In the genomic region with DNA sequence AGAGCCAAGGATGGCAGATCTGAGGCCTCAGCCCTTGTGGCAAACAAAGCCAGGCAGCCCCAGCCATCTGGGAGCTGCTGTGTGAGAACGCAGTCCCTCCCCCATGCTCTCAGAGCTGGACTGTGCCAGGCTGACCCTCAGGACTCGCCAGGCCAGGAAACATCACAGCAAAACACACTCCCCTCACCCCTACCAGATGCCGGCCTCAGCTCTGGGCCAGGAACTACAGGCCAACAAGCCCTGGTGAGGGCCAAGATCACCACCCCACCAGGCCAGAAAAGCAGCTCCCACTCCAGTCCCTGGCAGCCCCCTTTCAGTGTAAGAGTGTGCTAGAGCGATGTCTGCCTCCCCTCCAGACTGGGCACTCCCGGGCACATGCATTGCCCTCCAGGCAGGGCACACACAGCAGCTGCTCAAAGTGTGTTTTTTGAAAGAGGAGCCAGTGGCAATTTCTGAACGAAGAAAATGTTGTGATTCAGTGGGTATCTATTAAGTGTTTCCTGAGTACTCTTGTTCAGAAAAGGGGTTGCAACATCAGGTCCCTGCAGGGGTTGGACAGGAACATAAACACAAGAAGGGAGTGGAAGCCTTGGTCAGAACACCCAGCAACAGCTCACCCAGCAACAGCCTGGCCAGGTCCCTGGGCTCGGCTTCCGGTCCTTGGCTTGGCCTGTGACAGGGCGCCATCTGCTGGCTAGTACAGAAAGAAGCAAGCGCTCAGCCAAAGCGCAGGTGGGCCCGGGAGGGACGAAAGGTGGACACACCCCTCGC, we compare ENCODE assay signal across 1 cellular context.
TF ChIP-seq lines count a peak whose summit lies in the region.

No MANE protein-coding gene starts in this region.

TF ChIP-seq in HepG2, 621 proteins besides CTCF, POLR2A, EP300 and RAD21 (continued from another document and continues in another):
- TF ChIP-seq, protein P1, sequence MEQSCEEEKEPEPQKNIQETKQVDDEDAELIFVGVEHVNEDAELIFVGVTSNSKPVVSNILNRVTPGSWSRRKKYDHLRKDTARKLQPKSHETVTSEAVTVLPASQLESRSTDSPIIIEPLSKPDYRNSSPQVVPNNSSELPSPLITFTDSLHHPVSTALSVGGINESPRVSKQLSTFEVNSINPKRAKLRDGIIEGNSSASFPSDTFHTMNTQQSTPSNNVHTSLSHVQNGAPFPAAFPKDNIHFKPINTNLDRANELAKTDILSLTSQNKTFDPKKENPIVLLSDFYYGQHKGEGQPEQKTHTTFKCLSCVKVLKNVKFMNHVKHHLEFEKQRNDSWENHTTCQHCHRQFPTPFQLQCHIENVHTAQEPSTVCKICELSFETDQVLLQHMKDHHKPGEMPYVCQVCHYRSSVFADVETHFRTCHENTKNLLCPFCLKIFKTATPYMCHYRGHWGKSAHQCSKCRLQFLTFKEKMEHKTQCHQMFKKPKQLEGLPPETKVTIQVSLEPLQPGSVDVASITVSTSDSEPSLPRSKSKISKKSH (CRISPR knock-in tag; IDR thresholded peaks at IDR 0.05; ENCODE audit: borderline replicate concordance), result no peak
- TF ChIP-seq YEATS4 (CRISPR knock-in tag; IDR thresholded peaks at IDR 0.05; ENCODE audit: borderline replicate concordance), result no peak
- no peak for TF ChIP-seq DNMT3B (CRISPR knock-in tag; conservative IDR thresholded peaks at IDR 0.05)
- no peak for TF ChIP-seq TEAD2 (CRISPR knock-in tag; IDR thresholded peaks at IDR 0.05)
- no peak for TF ChIP-seq ZFP36L1 (CRISPR knock-in tag; IDR thresholded peaks at IDR 0.05)
- TF ChIP-seq, protein P2, sequence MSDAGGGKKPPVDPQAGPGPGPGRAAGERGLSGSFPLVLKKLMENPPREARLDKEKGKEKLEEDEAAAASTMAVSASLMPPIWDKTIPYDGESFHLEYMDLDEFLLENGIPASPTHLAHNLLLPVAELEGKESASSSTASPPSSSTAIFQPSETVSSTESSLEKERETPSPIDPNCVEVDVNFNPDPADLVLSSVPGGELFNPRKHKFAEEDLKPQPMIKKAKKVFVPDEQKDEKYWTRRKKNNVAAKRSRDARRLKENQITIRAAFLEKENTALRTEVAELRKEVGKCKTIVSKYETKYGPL (CRISPR knock-in tag; IDR thresholded peaks at IDR 0.05), result no peak
- TF ChIP-seq, protein P3, sequence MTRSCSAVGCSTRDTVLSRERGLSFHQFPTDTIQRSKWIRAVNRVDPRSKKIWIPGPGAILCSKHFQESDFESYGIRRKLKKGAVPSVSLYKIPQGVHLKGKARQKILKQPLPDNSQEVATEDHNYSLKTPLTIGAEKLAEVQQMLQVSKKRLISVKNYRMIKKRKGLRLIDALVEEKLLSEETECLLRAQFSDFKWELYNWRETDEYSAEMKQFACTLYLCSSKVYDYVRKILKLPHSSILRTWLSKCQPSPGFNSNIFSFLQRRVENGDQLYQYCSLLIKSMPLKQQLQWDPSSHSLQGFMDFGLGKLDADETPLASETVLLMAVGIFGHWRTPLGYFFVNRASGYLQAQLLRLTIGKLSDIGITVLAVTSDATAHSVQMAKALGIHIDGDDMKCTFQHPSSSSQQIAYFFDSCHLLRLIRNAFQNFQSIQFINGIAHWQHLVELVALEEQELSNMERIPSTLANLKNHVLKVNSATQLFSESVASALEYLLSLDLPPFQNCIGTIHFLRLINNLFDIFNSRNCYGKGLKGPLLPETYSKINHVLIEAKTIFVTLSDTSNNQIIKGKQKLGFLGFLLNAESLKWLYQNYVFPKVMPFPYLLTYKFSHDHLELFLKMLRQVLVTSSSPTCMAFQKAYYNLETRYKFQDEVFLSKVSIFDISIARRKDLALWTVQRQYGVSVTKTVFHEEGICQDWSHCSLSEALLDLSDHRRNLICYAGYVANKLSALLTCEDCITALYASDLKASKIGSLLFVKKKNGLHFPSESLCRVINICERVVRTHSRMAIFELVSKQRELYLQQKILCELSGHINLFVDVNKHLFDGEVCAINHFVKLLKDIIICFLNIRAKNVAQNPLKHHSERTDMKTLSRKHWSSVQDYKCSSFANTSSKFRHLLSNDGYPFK (CRISPR knock-in tag; IDR thresholded peaks at IDR 0.05; ENCODE audit: borderline replicate concordance), result peak; percentile 50; the same call in 1 of the 2 replicates
- TF ChIP-seq ZNF749 (CRISPR knock-in tag; IDR thresholded peaks at IDR 0.05; ENCODE audit: borderline replicate concordance), result no peak
- TF ChIP-seq ZNF589 (CRISPR knock-in tag; conservative IDR thresholded peaks at IDR 0.05), result no peak
- TF ChIP-seq ATRX (CRISPR knock-in tag; IDR thresholded peaks at IDR 0.05; ENCODE audit: borderline replicate concordance), result no peak
- TF ChIP-seq, protein P4, sequence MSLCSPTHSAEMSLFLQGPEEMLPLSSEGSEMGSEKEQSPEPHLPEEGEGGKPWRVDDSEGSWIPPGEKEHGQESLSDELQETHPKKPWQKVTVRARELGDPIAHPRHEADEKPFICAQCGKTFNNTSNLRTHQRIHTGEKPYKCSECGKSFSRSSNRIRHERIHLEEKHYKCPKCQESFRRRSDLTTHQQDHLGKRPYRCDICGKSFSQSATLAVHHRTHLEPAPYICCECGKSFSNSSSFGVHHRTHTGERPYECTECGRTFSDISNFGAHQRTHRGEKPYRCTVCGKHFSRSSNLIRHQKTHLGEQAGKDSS (CRISPR knock-in tag; IDR thresholded peaks at IDR 0.05; ENCODE audit: borderline replicate concordance, low read depth), result peak; percentile 91; the same call in 1 of the 2 replicates
- TF ChIP-seq ZFP36 (IDR thresholded peaks at IDR 0.05; ENCODE audit: borderline replicate concordance, low read depth, low read length, partially characterized antibody), result no peak
- peak; percentile 80 for TF ChIP-seq HOXA5 (CRISPR knock-in tag; IDR thresholded peaks at IDR 0.05)
- TF ChIP-seq ZNF33A (CRISPR knock-in tag; IDR thresholded peaks at IDR 0.05; ENCODE audit: borderline replicate concordance), result no peak
- TF ChIP-seq, protein P5, sequence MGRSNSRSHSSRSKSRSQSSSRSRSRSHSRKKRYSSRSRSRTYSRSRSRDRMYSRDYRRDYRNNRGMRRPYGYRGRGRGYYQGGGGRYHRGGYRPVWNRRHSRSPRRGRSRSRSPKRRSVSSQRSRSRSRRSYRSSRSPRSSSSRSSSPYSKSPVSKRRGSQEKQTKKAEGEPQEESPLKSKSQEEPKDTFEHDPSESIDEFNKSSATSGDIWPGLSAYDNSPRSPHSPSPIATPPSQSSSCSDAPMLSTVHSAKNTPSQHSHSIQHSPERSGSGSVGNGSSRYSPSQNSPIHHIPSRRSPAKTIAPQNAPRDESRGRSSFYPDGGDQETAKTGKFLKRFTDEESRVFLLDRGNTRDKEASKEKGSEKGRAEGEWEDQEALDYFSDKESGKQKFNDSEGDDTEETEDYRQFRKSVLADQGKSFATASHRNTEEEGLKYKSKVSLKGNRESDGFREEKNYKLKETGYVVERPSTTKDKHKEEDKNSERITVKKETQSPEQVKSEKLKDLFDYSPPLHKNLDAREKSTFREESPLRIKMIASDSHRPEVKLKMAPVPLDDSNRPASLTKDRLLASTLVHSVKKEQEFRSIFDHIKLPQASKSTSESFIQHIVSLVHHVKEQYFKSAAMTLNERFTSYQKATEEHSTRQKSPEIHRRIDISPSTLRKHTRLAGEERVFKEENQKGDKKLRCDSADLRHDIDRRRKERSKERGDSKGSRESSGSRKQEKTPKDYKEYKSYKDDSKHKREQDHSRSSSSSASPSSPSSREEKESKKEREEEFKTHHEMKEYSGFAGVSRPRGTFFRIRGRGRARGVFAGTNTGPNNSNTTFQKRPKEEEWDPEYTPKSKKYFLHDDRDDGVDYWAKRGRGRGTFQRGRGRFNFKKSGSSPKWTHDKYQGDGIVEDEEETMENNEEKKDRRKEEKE (IDR thresholded peaks at IDR 0.05), result no peak
- TF ChIP-seq ARNT2 (CRISPR knock-in tag; IDR thresholded peaks at IDR 0.05; ENCODE audit: low read depth), result no peak
- TF ChIP-seq MED8 (CRISPR knock-in tag; IDR thresholded peaks at IDR 0.05; ENCODE audit: insufficient replicate concordance), result no peak
- TF ChIP-seq MAF1 (CRISPR knock-in tag; IDR thresholded peaks at IDR 0.05; ENCODE audit: borderline replicate concordance), result no peak
- TF ChIP-seq, protein P6, sequence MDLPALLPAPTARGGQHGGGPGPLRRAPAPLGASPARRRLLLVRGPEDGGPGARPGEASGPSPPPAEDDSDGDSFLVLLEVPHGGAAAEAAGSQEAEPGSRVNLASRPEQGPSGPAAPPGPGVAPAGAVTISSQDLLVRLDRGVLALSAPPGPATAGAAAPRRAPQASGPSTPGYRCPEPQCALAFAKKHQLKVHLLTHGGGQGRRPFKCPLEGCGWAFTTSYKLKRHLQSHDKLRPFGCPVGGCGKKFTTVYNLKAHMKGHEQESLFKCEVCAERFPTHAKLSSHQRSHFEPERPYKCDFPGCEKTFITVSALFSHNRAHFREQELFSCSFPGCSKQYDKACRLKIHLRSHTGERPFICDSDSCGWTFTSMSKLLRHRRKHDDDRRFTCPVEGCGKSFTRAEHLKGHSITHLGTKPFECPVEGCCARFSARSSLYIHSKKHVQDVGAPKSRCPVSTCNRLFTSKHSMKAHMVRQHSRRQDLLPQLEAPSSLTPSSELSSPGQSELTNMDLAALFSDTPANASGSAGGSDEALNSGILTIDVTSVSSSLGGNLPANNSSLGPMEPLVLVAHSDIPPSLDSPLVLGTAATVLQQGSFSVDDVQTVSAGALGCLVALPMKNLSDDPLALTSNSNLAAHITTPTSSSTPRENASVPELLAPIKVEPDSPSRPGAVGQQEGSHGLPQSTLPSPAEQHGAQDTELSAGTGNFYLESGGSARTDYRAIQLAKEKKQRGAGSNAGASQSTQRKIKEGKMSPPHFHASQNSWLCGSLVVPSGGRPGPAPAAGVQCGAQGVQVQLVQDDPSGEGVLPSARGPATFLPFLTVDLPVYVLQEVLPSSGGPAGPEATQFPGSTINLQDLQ (CRISPR knock-in tag; IDR thresholded peaks at IDR 0.05), result no peak
- TF ChIP-seq, protein P7, sequence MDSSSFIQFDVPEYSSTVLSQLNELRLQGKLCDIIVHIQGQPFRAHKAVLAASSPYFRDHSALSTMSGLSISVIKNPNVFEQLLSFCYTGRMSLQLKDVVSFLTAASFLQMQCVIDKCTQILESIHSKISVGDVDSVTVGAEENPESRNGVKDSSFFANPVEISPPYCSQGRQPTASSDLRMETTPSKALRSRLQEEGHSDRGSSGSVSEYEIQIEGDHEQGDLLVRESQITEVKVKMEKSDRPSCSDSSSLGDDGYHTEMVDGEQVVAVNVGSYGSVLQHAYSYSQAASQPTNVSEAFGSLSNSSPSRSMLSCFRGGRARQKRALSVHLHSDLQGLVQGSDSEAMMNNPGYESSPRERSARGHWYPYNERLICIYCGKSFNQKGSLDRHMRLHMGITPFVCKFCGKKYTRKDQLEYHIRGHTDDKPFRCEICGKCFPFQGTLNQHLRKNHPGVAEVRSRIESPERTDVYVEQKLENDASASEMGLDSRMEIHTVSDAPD (CRISPR knock-in tag; IDR thresholded peaks at IDR 0.05), result no peak; the same call in 1 of the 2 replicates
- no peak for TF ChIP-seq SCMH1 (CRISPR knock-in tag; IDR thresholded peaks at IDR 0.05; ENCODE audit: borderline replicate concordance)
- TF ChIP-seq, protein P8, sequence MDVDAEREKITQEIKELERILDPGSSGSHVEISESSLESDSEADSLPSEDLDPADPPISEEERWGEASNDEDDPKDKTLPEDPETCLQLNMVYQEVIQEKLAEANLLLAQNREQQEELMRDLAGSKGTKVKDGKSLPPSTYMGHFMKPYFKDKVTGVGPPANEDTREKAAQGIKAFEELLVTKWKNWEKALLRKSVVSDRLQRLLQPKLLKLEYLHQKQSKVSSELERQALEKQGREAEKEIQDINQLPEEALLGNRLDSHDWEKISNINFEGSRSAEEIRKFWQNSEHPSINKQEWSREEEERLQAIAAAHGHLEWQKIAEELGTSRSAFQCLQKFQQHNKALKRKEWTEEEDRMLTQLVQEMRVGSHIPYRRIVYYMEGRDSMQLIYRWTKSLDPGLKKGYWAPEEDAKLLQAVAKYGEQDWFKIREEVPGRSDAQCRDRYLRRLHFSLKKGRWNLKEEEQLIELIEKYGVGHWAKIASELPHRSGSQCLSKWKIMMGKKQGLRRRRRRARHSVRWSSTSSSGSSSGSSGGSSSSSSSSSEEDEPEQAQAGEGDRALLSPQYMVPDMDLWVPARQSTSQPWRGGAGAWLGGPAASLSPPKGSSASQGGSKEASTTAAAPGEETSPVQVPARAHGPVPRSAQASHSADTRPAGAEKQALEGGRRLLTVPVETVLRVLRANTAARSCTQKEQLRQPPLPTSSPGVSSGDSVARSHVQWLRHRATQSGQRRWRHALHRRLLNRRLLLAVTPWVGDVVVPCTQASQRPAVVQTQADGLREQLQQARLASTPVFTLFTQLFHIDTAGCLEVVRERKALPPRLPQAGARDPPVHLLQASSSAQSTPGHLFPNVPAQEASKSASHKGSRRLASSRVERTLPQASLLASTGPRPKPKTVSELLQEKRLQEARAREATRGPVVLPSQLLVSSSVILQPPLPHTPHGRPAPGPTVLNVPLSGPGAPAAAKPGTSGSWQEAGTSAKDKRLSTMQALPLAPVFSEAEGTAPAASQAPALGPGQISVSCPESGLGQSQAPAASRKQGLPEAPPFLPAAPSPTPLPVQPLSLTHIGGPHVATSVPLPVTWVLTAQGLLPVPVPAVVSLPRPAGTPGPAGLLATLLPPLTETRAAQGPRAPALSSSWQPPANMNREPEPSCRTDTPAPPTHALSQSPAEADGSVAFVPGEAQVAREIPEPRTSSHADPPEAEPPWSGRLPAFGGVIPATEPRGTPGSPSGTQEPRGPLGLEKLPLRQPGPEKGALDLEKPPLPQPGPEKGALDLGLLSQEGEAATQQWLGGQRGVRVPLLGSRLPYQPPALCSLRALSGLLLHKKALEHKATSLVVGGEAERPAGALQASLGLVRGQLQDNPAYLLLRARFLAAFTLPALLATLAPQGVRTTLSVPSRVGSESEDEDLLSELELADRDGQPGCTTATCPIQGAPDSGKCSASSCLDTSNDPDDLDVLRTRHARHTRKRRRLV (CRISPR knock-in tag; IDR thresholded peaks at IDR 0.05), result no peak
- no peak for TF ChIP-seq ZNF160 (CRISPR knock-in tag; IDR thresholded peaks at IDR 0.05)
- peak; percentile 57 for TF ChIP-seq FOXA3 (CRISPR knock-in tag; IDR thresholded peaks at IDR 0.05)
- TF ChIP-seq ZNF564 (CRISPR knock-in tag; IDR thresholded peaks at IDR 0.05), result no peak
- TF ChIP-seq SMAD3 (CRISPR knock-in tag; IDR thresholded peaks at IDR 0.05), result no peak; the same call in 1 of the 2 replicates
- TF ChIP-seq ERF (CRISPR knock-in tag; IDR thresholded peaks at IDR 0.05), result peak; percentile 77; the same call in 1 of the 2 replicates
- TF ChIP-seq NR1H2 (CRISPR knock-in tag; IDR thresholded peaks at IDR 0.05; ENCODE audit: borderline replicate concordance, low read depth), result no peak
- TF ChIP-seq MAFF (IDR thresholded peaks at IDR 0.05; ENCODE audit: low read depth, low read length), result no peak
- no peak for TF ChIP-seq RORA (CRISPR knock-in tag; IDR thresholded peaks at IDR 0.05)
- no peak for TF ChIP-seq PPARG (CRISPR knock-in tag; conservative IDR thresholded peaks at IDR 0.05)
- TF ChIP-seq ZNF552 (CRISPR knock-in tag; IDR thresholded peaks at IDR 0.05; ENCODE audit: borderline replicate concordance), result no peak
- TF ChIP-seq, protein P9, sequence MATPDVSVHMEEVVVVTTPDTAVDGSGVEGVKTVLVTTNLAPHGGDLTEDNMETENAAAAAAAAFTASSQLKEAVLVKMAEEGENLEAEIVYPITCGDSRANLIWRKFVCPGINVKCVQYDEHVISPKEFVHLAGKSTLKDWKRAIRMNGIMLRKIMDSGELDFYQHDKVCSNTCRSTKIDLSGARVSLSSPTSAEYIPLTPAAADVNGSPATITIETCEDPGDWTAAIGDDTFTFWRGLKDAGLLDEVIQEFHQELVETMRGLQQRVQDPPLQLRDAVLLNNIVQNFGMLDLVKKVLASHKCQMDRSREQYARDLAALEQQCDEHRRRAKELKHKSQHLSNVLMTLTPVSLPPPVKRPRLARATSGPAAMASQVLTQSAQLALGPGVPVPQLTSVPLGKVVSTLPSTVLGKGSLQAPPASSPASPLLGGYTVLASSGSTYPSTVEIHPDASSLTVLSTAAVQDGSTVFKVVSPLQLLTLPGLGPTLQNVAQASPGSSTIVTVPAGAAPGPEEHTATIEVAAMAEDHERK (CRISPR knock-in tag; IDR thresholded peaks at IDR 0.05; ENCODE audit: low read depth), result no peak
- TF ChIP-seq RARG (CRISPR knock-in tag; IDR thresholded peaks at IDR 0.05; ENCODE audit: low read depth), result no peak
- TF ChIP-seq MEF2D (CRISPR knock-in tag; IDR thresholded peaks at IDR 0.05), result 0 out of 2 replicates have a peak, but pooled peaks have one; percentile 8
- peak; percentile 51; the same call in 1 of the 2 replicates for TF ChIP-seq ZNF782 (CRISPR knock-in tag; IDR thresholded peaks at IDR 0.05; ENCODE audit: borderline replicate concordance)
